In the genomic region with DNA sequence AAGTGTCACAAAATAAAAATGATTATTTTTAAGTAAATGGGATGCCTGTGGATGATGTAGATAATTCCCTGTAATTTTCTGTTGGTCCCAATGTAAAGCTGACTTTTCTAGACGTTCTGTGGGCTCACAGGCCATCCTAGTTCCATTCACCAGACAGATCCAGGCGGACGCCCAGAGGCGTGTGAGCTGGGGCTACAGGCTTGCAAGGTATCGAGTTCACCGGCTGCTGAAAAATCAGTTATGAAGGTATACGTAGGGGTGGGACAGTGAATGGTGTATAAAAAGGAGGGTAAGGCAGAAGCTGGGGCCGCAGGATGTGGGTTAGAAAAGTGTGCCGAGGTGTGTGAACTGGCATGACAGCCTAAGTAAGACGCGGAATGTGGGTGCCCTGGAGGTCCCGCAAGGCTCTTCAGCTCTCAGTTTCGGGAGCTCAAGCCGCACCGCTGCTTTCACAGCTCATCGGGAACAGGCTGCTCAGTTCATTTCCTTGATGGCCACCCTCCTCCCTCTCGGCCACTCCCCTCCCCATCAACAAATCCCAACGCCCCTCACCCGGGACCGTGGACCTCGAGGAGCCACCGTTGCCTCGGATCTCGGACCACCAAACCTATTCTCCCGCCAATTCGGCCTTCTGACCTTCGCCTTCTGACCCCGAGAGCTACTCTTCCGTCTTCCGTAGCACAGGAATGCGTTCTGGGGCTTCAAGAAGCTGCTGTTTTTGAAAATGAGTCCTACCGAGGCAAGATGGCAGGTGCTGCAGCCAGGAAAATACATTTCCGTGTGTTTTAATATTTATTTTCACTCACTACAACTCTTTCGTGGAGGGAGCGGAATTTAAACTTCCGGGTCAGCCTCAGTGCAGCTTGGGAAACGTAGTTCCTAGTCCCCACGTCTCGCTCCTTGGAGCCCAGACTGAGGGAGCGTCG, we compare ENCODE assay signal across 1 cellular context.
TF ChIP-seq lines count a peak whose summit lies in the region.

A gene with protein sequence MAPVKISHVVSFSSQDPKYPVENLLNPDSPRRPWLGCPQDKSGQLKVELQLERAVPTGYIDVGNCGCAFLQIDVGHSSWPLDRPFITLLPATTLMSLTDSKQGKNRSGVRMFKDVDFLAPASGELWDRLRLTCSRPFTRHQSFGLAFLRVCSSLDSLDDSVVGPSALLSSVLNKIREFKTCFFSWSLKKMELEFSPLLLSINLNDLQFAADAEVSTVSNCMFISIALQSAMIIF (minus strand): TSS at position 782 of the 926 bp plus-strand sequence. CDS start 5,241 bp downstream, outside the sequence.

TF ChIP-seq in GM12878, 131 proteins besides CTCF, POLR2A, EP300 and RAD21 (continued from another document and continues in another):
- TF ChIP-seq, protein P1, sequence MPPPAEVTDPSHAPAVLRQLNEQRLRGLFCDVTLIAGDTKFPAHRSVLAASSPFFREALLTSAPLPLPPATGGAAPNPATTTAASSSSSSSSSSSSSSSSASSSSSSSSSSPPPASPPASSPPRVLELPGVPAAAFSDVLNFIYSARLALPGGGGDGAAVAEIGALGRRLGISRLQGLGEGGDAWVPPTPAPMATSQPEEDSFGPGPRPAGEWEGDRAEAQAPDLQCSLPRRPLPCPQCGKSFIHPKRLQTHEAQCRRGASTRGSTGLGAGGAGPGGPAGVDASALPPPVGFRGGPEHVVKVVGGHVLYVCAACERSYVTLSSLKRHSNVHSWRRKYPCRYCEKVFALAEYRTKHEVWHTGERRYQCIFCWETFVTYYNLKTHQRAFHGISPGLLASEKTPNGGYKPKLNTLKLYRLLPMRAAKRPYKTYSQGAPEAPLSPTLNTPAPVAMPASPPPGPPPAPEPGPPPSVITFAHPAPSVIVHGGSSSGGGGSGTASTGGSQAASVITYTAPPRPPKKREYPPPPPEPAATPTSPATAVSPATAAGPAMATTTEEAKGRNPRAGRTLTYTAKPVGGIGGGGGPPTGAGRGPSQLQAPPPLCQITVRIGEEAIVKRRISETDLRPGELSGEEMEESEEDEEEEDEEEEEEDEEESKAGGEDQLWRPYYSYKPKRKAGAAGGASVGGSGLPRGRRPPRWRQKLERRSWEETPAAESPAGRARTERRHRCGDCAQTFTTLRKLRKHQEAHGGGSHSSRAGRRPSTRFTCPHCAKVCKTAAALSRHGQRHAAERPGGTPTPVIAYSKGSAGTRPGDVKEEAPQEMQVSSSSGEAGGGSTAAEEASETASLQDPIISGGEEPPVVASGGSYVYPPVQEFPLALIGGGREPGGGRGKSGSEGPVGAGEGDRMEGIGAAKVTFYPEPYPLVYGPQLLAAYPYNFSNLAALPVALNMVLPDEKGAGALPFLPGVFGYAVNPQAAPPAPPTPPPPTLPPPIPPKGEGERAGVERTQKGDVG (CRISPR knock-in tag; IDR thresholded peaks at IDR 0.05), result no peak
- TF ChIP-seq FOS (IDR thresholded peaks at IDR 0.05; ENCODE audit: borderline replicate concordance, extremely low read depth, insufficient read length) (no peak), CHD1 (IDR thresholded peaks at IDR 0.05; ENCODE audit: low read depth, low read length) (no peak), ZNF274 (IDR thresholded peaks at IDR 0.05; ENCODE audit: insufficient read depth, insufficient read length) (no peak), FOXM1 (IDR thresholded peaks at IDR 0.05; ENCODE audit: low read depth, low read length) (no peak), EGR1 (IDR thresholded peaks at IDR 0.05; ENCODE audit: borderline replicate concordance in 1 of 2, low read depth in 2 of 2, low read length in 2 of 2) (no peak), TARDBP (IDR thresholded peaks at IDR 0.05; ENCODE audit: borderline replicate concordance) (peak; percentile 26; the same call in 1 of the 2 replicates), MXI1 (IDR thresholded peaks at IDR 0.05; ENCODE audit: low read depth, low read length) (no peak), NFXL1 (IDR thresholded peaks at IDR 0.05; ENCODE audit: borderline replicate concordance) (no peak), SMAD5 (IDR thresholded peaks at IDR 0.05; ENCODE audit: low read depth) (peak; percentile 56; the same call in 1 of the 2 replicates), WRNIP1 (IDR thresholded peaks at IDR 0.05; ENCODE audit: borderline replicate concordance, low read depth, low read length) (no peak), ZZZ3 (IDR thresholded peaks at IDR 0.05; ENCODE audit: control insufficient read depth, insufficient read length, low read depth) (no peak), IKZF1 (conservative IDR thresholded peaks at IDR 0.05) (peak; percentile 96), MYB (IDR thresholded peaks at IDR 0.05; ENCODE audit: borderline replicate concordance, low read depth, low read length) (no peak), ZNF622 (IDR thresholded peaks at IDR 0.05) (no peak), RUNX3 (IDR thresholded peaks at IDR 0.05; ENCODE audit: low read length) (peak; percentile 24; the same call in 1 of the 2 replicates), ZNF207 (IDR thresholded peaks at IDR 0.05; ENCODE audit: borderline replicate concordance) (no peak), ESRRA (IDR thresholded peaks at IDR 0.05; ENCODE audit: low read length) (no peak), STAT1 (conservative IDR thresholded peaks at IDR 0.05) (no peak), TCF7 (IDR thresholded peaks at IDR 0.05; ENCODE audit: borderline replicate concordance) (no peak), SMARCA5 (IDR thresholded peaks at IDR 0.05) (no peak), SMC3 (IDR thresholded peaks at IDR 0.05; ENCODE audit: borderline replicate concordance, low read length) (no peak), ZSCAN29 (IDR thresholded peaks at IDR 0.05) (no peak), YBX1 (IDR thresholded peaks at IDR 0.05) (no peak)
- TF ChIP-seq, protein P2, sequence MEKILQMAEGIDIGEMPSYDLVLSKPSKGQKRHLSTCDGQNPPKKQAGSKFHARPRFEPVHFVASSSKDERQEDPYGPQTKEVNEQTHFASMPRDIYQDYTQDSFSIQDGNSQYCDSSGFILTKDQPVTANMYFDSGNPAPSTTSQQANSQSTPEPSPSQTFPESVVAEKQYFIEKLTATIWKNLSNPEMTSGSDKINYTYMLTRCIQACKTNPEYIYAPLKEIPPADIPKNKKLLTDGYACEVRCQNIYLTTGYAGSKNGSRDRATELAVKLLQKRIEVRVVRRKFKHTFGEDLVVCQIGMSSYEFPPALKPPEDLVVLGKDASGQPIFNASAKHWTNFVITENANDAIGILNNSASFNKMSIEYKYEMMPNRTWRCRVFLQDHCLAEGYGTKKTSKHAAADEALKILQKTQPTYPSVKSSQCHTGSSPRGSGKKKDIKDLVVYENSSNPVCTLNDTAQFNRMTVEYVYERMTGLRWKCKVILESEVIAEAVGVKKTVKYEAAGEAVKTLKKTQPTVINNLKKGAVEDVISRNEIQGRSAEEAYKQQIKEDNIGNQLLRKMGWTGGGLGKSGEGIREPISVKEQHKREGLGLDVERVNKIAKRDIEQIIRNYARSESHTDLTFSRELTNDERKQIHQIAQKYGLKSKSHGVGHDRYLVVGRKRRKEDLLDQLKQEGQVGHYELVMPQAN (conservative IDR thresholded peaks at IDR 0.05), result peak; percentile 91
- TF ChIP-seq, protein P3, sequence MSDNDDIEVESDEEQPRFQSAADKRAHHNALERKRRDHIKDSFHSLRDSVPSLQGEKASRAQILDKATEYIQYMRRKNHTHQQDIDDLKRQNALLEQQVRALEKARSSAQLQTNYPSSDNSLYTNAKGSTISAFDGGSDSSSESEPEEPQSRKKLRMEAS (IDR thresholded peaks at IDR 0.05; ENCODE audit: low read depth, low read length), result peak; percentile 75
- TF ChIP-seq, protein P4, sequence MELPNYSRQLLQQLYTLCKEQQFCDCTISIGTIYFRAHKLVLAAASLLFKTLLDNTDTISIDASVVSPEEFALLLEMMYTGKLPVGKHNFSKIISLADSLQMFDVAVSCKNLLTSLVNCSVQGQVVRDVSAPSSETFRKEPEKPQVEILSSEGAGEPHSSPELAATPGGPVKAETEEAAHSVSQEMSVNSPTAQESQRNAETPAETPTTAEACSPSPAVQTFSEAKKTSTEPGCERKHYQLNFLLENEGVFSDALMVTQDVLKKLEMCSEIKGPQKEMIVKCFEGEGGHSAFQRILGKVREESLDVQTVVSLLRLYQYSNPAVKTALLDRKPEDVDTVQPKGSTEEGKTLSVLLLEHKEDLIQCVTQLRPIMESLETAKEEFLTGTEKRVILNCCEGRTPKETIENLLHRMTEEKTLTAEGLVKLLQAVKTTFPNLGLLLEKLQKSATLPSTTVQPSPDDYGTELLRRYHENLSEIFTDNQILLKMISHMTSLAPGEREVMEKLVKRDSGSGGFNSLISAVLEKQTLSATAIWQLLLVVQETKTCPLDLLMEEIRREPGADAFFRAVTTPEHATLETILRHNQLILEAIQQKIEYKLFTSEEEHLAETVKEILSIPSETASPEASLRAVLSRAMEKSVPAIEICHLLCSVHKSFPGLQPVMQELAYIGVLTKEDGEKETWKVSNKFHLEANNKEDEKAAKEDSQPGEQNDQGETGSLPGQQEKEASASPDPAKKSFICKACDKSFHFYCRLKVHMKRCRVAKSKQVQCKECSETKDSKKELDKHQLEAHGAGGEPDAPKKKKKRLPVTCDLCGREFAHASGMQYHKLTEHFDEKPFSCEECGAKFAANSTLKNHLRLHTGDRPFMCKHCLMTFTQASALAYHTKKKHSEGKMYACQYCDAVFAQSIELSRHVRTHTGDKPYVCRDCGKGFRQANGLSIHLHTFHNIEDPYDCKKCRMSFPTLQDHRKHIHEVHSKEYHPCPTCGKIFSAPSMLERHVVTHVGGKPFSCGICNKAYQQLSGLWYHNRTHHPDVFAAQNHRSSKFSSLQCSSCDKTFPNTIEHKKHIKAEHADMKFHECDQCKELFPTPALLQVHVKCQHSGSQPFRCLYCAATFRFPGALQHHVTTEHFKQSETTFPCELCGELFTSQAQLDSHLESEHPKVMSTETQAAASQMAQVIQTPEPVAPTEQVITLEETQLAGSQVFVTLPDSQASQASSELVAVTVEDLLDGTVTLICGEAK (IDR thresholded peaks at IDR 0.05; ENCODE audit: borderline replicate concordance), result peak; percentile 99
- TF ChIP-seq, protein P5, sequence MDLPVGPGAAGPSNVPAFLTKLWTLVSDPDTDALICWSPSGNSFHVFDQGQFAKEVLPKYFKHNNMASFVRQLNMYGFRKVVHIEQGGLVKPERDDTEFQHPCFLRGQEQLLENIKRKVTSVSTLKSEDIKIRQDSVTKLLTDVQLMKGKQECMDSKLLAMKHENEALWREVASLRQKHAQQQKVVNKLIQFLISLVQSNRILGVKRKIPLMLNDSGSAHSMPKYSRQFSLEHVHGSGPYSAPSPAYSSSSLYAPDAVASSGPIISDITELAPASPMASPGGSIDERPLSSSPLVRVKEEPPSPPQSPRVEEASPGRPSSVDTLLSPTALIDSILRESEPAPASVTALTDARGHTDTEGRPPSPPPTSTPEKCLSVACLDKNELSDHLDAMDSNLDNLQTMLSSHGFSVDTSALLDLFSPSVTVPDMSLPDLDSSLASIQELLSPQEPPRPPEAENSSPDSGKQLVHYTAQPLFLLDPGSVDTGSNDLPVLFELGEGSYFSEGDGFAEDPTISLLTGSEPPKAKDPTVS (IDR thresholded peaks at IDR 0.05; ENCODE audit: low read depth, low read length), result no peak
- TF ChIP-seq, protein P6, sequence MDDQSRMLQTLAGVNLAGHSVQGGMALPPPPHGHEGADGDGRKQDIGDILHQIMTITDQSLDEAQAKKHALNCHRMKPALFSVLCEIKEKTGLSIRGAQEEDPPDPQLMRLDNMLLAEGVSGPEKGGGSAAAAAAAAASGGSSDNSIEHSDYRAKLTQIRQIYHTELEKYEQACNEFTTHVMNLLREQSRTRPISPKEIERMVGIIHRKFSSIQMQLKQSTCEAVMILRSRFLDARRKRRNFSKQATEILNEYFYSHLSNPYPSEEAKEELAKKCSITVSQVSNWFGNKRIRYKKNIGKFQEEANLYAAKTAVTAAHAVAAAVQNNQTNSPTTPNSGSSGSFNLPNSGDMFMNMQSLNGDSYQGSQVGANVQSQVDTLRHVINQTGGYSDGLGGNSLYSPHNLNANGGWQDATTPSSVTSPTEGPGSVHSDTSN (IDR thresholded peaks at IDR 0.05; ENCODE audit: insufficient replicate concordance, low read depth, low read length), result no peak
- TF ChIP-seq, protein P7, sequence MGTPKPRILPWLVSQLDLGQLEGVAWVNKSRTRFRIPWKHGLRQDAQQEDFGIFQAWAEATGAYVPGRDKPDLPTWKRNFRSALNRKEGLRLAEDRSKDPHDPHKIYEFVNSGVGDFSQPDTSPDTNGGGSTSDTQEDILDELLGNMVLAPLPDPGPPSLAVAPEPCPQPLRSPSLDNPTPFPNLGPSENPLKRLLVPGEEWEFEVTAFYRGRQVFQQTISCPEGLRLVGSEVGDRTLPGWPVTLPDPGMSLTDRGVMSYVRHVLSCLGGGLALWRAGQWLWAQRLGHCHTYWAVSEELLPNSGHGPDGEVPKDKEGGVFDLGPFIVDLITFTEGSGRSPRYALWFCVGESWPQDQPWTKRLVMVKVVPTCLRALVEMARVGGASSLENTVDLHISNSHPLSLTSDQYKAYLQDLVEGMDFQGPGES (IDR thresholded peaks at IDR 0.05), result no peak
- TF ChIP-seq, protein P8, sequence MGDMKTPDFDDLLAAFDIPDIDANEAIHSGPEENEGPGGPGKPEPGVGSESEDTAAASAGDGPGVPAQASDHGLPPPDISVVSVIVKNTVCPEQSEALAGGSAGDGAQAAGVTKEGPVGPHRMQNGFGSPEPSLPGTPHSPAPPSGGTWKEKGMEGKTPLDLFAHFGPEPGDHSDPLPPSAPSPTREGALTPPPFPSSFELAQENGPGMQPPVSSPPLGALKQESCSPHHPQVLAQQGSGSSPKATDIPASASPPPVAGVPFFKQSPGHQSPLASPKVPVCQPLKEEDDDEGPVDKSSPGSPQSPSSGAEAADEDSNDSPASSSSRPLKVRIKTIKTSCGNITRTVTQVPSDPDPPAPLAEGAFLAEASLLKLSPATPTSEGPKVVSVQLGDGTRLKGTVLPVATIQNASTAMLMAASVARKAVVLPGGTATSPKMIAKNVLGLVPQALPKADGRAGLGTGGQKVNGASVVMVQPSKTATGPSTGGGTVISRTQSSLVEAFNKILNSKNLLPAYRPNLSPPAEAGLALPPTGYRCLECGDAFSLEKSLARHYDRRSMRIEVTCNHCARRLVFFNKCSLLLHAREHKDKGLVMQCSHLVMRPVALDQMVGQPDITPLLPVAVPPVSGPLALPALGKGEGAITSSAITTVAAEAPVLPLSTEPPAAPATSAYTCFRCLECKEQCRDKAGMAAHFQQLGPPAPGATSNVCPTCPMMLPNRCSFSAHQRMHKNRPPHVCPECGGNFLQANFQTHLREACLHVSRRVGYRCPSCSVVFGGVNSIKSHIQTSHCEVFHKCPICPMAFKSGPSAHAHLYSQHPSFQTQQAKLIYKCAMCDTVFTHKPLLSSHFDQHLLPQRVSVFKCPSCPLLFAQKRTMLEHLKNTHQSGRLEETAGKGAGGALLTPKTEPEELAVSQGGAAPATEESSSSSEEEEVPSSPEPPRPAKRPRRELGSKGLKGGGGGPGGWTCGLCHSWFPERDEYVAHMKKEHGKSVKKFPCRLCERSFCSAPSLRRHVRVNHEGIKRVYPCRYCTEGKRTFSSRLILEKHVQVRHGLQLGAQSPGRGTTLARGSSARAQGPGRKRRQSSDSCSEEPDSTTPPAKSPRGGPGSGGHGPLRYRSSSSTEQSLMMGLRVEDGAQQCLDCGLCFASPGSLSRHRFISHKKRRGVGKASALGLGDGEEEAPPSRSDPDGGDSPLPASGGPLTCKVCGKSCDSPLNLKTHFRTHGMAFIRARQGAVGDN (IDR thresholded peaks at IDR 0.05), result peak; percentile 84
